Comparison of ENCODE assay signal across 8 cellular contexts in genomic region chr1:9129391-9130041, GRCh38. TPM values are rescaled to one million over a fixed set of nuclear protein-coding genes. Genes with fewer than 3 reads are reported as not detected.
A peak's percentile ranks its signal among the peaks of the same experiment; 100 is the strongest.
DNase-seq lines count a peak whose midpoint lies in the region; ATAC-seq and TF ChIP-seq lines count a peak whose summit lies in the region.

No MANE protein-coding gene starts in this region.

- peak; percentile 70 for ATAC-seq in central memory CD8-positive, alpha-beta T cell (replicated peaks; ENCODE audit: extremely low read depth, poor library complexity, severe bottlenecking)
- ATAC-seq in left lung, result peak; percentile 79

- peak overlapping the region; percentile 76 for H3K4me3 Mint-ChIP-seq in central memory CD8-positive, alpha-beta T cell

- peaks cover 8% of the 10 kb centered on the region for H3K36me3 Mint-ChIP-seq in central memory CD8-positive, alpha-beta T cell (ENCODE audit: insufficient read depth)

- H3K4me1 ChIP-seq in left lung, result peaks cover 3 to 55% of the 10 kb centered on the region in 2 donors

- DNase-seq in HFF-Myc (ENCODE audit: extremely low read depth, low read depth), result no peak
- DNase-seq in MV-4-11 (lab: John Stamatoyannopoulos, UW), result peak; percentile 52
- peak; percentile 60 to 70 (median 65) for DNase-seq in activated CD4-positive, CD25-positive, alpha-beta regulatory T cell (lab: John Stamatoyannopoulos, UW)
- DNase-seq in central memory CD8-positive, alpha-beta T cell (ENCODE audit: low spot score in 2 of 2), result peak; percentile 69 to 77
- DNase-seq in left lung, result peak; percentile 93 to 98
- peak; percentile 71 to 79 for DNase-seq in stimulated activated CD4-positive, alpha-beta T cell treated with anti-CD3 and anti-CD28 coated beads, Interleukin-4, amount 100 ng/mL, for 48 hours (ENCODE audit: low read depth in 2 of 2)
- DNase-seq in cerebellum (ENCODE audit: low spot score), result no peak

- no peaks in the 10 kb centered on the region for H3K36me3 ChIP-seq in left lung

- TF ChIP-seq CTCF in HFF-Myc (IDR thresholded peaks at IDR 0.05; ENCODE audit: low read depth, low read length, missing control alignments) (no peak), left lung (IDR thresholded peaks at IDR 0.05) (no peak)

- H3K27ac Mint-ChIP-seq in central memory CD8-positive, alpha-beta T cell (ENCODE audit: low read depth), result peak overlapping the region; percentile 52

- peaks cover 6% of the 10 kb centered on the region for H3K4me1 Mint-ChIP-seq in central memory CD8-positive, alpha-beta T cell

- H3K4me3 ChIP-seq in HFF-Myc (replicated peaks; ENCODE audit: low read depth, low read length) (peak overlapping the region; percentile 32), left lung (peak overlapping the region; percentile 28 to 71)

- H3K9me3 Mint-ChIP-seq in central memory CD8-positive, alpha-beta T cell, result no peaks in the 10 kb centered on the region

- H3K27me3 Mint-ChIP-seq in central memory CD8-positive, alpha-beta T cell, result no peaks in the 10 kb centered on the region

- intact Hi-C loops in left lung (cut with DNase I), result no loop called here

- H3K27ac ChIP-seq in left lung, result peak overlapping the region; percentile 77 to 82

- no peaks in the 10 kb centered on the region for H3K27me3 ChIP-seq in left lung

- no peaks in the 10 kb centered on the region for H3K9me3 ChIP-seq in left lung

- peak; percentile 17 for TF ChIP-seq POLR2A in GM10847 (IDR thresholded peaks at IDR 0.05; ENCODE audit: extremely low read depth, insufficient read length)

RNA-seq across cellular contexts. Expression of gene GPR157, which starts 0.6 kb away (rescaled TPM):
- total RNA-seq in left lung (10 to 100 TPM; 18.8 to 23.0 TPM), cerebellum (0.45 TPM)

Comparison
In these comparisons a context has a peak if more than half of its experiments do, and no peak if none do; other contexts are left out.
1. DNase-seq: peak in MV-4-11 (single experiment), activated CD4-positive, CD25-positive, alpha-beta regulatory T cell (4 of 4), central memory CD8-positive, alpha-beta T cell (2 of 2), left lung (2 of 2) and stimulated activated CD4-positive, alpha-beta T cell treated with anti-CD3 and anti-CD28 coated beads, Interleukin-4, amount 100 ng/mL, for 48 hours (2 of 2); none in HFF-Myc (single experiment) and cerebellum (single experiment).
2. RNA of gene GPR157, which starts 0.6 kb away (total RNA-seq): 18.8 to 23.0 TPM in left lung; 0.45 TPM in cerebellum (single experiment); every median in the first group is over 10 times any median in the second.